1 cellular context compared by ENCODE assay signal in genomic region chrX:115579327-115579726, GRCh38.
TF ChIP-seq lines count a peak whose summit lies in the region.

No MANE protein-coding gene starts in this region.

TF ChIP-seq in H1, 55 proteins besides CTCF, POLR2A, EP300 and RAD21:
- no peak for TF ChIP-seq FOSL1 (IDR thresholded peaks at IDR 0.05; ENCODE audit: insufficient read depth, low read depth, low read length)
- no peak for TF ChIP-seq SP4 (IDR thresholded peaks at IDR 0.05; ENCODE audit: low read length)
- no peak for TF ChIP-seq RBBP5 (IDR thresholded peaks at IDR 0.05; ENCODE audit: borderline replicate concordance, low read depth, low read length)
- TF ChIP-seq SP1 (IDR thresholded peaks at IDR 0.05; ENCODE audit: low read depth, low read length) = no peak
- TF ChIP-seq CHD1 (IDR thresholded peaks at IDR 0.05; ENCODE audit: low read depth, low read length) = no peak
- no peak for TF ChIP-seq GABPA (IDR thresholded peaks at IDR 0.05; ENCODE audit: borderline replicate concordance, insufficient read depth, low read length)
- no peak for TF ChIP-seq MAX (IDR thresholded peaks at IDR 0.05)
- TF ChIP-seq NANOG (IDR thresholded peaks at IDR 0.05; ENCODE audit: insufficient read depth, low read depth, low read length, poor library complexity, severe bottlenecking) = no peak
- TF ChIP-seq HDAC2 (IDR thresholded peaks at IDR 0.05; ENCODE audit: borderline replicate concordance in 1 of 2, low read depth in 2 of 2, low read length in 2 of 2) = no peak
- no peak for TF ChIP-seq KDM5A (IDR thresholded peaks at IDR 0.05; ENCODE audit: low read length)
- TF ChIP-seq KDM1A (IDR thresholded peaks at IDR 0.05; ENCODE audit: borderline replicate concordance, low read length) = no peak
- TF ChIP-seq TCF12 (IDR thresholded peaks at IDR 0.05; ENCODE audit: low read depth, low read length) = no peak
- TF ChIP-seq USF2 (IDR thresholded peaks at IDR 0.05; ENCODE audit: low read length) = no peak
- TF ChIP-seq CHD2 (IDR thresholded peaks at IDR 0.05; ENCODE audit: low read length) = no peak
- no peak for TF ChIP-seq CBX8 (IDR thresholded peaks at IDR 0.05; ENCODE audit: borderline replicate concordance, low read depth, low read length)
- no peak for TF ChIP-seq TAF1 (IDR thresholded peaks at IDR 0.05; ENCODE audit: low read depth, low read length)
- no peak for TF ChIP-seq ATF3 (IDR thresholded peaks at IDR 0.05; ENCODE audit: insufficient read depth, low read depth, low read length)
- TF ChIP-seq POU5F1 (IDR thresholded peaks at IDR 0.05; ENCODE audit: low read depth, low read length) = no peak
